ENCODE assay signal across 37 cellular contexts in genomic region chr11:116135897-116136296, GRCh38.
DNase-seq lines count a peak whose midpoint lies in the region; ATAC-seq, FAIRE-seq and TF ChIP-seq lines count a peak whose summit lies in the region.
"Had no signal": no experiment of that assay in that cellular context is flagged by ENCODE, and none has a peak within 500 bp of the region (broad histone marks: within the 10 kb centered on the region; RNA-seq: fewer than 3 reads in every experiment).

No MANE protein-coding gene starts in this region.

- intact Hi-C loops in left colon (cut with DNase I, micrococcal nuclease), result no loop called here
- intact Hi-C loops in mucosa of descending colon (cut with DNase I, micrococcal nuclease), result no loop called here

- H3K36me3 ChIP-seq in hepatocyte (replicated peaks; ENCODE audit: insufficient read depth, low read depth) (no peaks in the 10 kb centered on the region), mucosa of descending colon (ENCODE audit: low read depth) (no peaks in the 10 kb centered on the region)
- H3K36me3 ChIP-seq: BE2C; BLaER1; BLaER1 treated with 17β-estradiol and CSF1 and Interleukin-3, amounts not matched to agents 10 nM and 100 nM had no signal

- H2AFZ ChIP-seq in hepatocyte, result no peak overlapping the region

- no peak overlapping the region for H3K27ac ChIP-seq in hepatocyte
- H3K27ac ChIP-seq: 22Rv1; A549; BLaER1; BLaER1 treated with 17β-estradiol and CSF1 and Interleukin-3, amounts not matched to agents 10 nM and 100 nM; C4-2B had no signal

- no peak for TF ChIP-seq CTCF in hepatocyte (IDR thresholded peaks at IDR 0.05; ENCODE audit: poor library complexity)
- TF ChIP-seq CTCF in mucosa of descending colon (IDR thresholded peaks at IDR 0.05), result no peak
- no peak for TF ChIP-seq CTCF in HFFc6 (IDR thresholded peaks at IDR 0.05)

- no peak overlapping the region for H3K27ac Mint-ChIP-seq in HFFc6
- H3K27ac Mint-ChIP-seq: B cell; CD14-positive monocyte; CD4-positive, alpha-beta memory T cell; CD4-positive, alpha-beta T cell; CD4-positive, CD25-positive, alpha-beta regulatory T cell; CD8-positive, alpha-beta memory T cell; CD8-positive, alpha-beta T cell had no signal

- H3K4me1 Mint-ChIP-seq in HFFc6 (ENCODE audit: low read depth), result no peaks in the 10 kb centered on the region
- H3K4me1 Mint-ChIP-seq: B cell; CD14-positive monocyte; CD4-positive, alpha-beta memory T cell; CD4-positive, CD25-positive, alpha-beta regulatory T cell; CD8-positive, alpha-beta memory T cell had no signal

- peak; percentile 46 for FAIRE-seq in GM12892 (lab: Jason Lieb, UNC)
- FAIRE-seq: A204.1, A549, D721Med had no signal

- WGBS in hepatocyte (ENCODE audit: low lambda C conversion rate, missing lambda C conversion rate), result 70% methylated on average over 2 of the region's 2 CpGs

- DNase-seq in GM12892 (ENCODE audit: insufficient read length) (no peak), hepatocyte (ENCODE audit: low spot score) (peak; percentile 16), left colon (no peak), mucosa of descending colon (peak in 1 of 3 donors; percentile 13), dedifferentiated amniotic fluid mesenchymal stem cell (ENCODE audit: extremely low spot score) (no peak), HFFc6 (no peak), pons (ENCODE audit: low spot score) (no peak)
- DNase-seq in stimulated activated naive CD4-positive, alpha-beta T cell treated with Interleukin-2 at 50 U/mL for 16 hours (lab: John Stamatoyannopoulos, UW), result no peak
- DNase-seq: 8988T; ACHN; AML-193; BE2C; C1 segment of cervical spinal cord; Caco-2; Calu3; CD4-positive, alpha-beta memory T cell; CD4-positive, alpha-beta T cell; CD4-positive, CD25-positive, alpha-beta regulatory T cell; CD8-positive, alpha-beta memory T cell; CD8-positive, alpha-beta T cell; COR-L47; DMS 273 treated with DMSO at 0.1 percent for 48 hours; DMS153; DMS53; DMS79; DMS79 treated with DMSO at 0.1 percent for 48 hours; DND-41; EL had no signal

- no peak overlapping the region for H3K4me3 Mint-ChIP-seq in HFFc6
- H3K4me3 Mint-ChIP-seq: B cell; CD14-positive monocyte; CD4-positive, alpha-beta memory T cell; CD4-positive, alpha-beta T cell; CD4-positive, CD25-positive, alpha-beta regulatory T cell; CD8-positive, alpha-beta memory T cell; CD8-positive, alpha-beta T cell had no signal

- no peaks in the 10 kb centered on the region for H4K20me1 ChIP-seq in hepatocyte (ENCODE audit: insufficient read depth, poor library complexity, severe bottlenecking)
- H4K20me1 ChIP-seq: BLaER1; BLaER1 treated with 17β-estradiol and CSF1 and Interleukin-3, amounts not matched to agents 10 nM and 100 nM had no signal

- H3K27me3 ChIP-seq in hepatocyte, result no peaks in the 10 kb centered on the region
- H3K27me3 ChIP-seq: BE2C; BLaER1; BLaER1 treated with 17β-estradiol and CSF1 and Interleukin-3, amounts not matched to agents 10 nM and 100 nM had no signal

- H3K27me3 Mint-ChIP-seq in HFFc6 (ENCODE audit: insufficient read depth), result no peaks in the 10 kb centered on the region; the same call in 1 of the 2 replicates

- H3K4me3 ChIP-seq in hepatocyte (no peak overlapping the region), mucosa of descending colon (no peak overlapping the region)
- H3K4me3 ChIP-seq: A549; BLaER1; BLaER1 treated with 17β-estradiol and CSF1 and Interleukin-3, amounts not matched to agents 10 nM and 100 nM had no signal

- TF ChIP-seq POLR2A in GM12892 (IDR thresholded peaks at IDR 0.05; ENCODE audit: low read depth, low read length), result no peak

- H3K9me3 ChIP-seq in hepatocyte (ENCODE audit: low read depth) (no peaks in the 10 kb centered on the region), mucosa of descending colon (no peaks in the 10 kb centered on the region)
- H3K9me3 ChIP-seq: A549; BE2C; BLaER1; BLaER1 treated with 17β-estradiol and CSF1 and Interleukin-3, amounts not matched to agents 10 nM and 100 nM; Caco-2 had no signal

- H3K36me3 Mint-ChIP-seq in HFFc6 (ENCODE audit: low read depth), result no peaks in the 10 kb centered on the region
- H3K36me3 Mint-ChIP-seq: CD14-positive monocyte; CD4-positive, alpha-beta memory T cell; CD4-positive, CD25-positive, alpha-beta regulatory T cell; CD8-positive, alpha-beta memory T cell; CD8-positive, alpha-beta T cell had no signal

- peak; percentile 77 for ATAC-seq in left colon
- peak; percentile 72 for ATAC-seq in mucosa of descending colon
- ATAC-seq: A549; CD8-positive, alpha-beta T cell had no signal

- peaks cover 9% of the 10 kb centered on the region for H3K4me1 ChIP-seq in hepatocyte (ENCODE audit: insufficient read depth)
- H3K4me1 ChIP-seq in mucosa of descending colon (ENCODE audit: low read depth), result peaks cover 16% of the 10 kb centered on the region
- H3K4me1 ChIP-seq: A549, BE2C had no signal

- no peak overlapping the region for H3K4me2 ChIP-seq in hepatocyte
- H3K4me2 ChIP-seq: A549; BLaER1; BLaER1 treated with 17β-estradiol and CSF1 and Interleukin-3, amounts not matched to agents 10 nM and 100 nM had no signal

- H3K79me2 ChIP-seq in hepatocyte, result no peaks in the 10 kb centered on the region

- peaks cover 43% of the 10 kb centered on the region for H3K9me3 Mint-ChIP-seq in HFFc6
- H3K9me3 Mint-ChIP-seq: CD4-positive, alpha-beta T cell; CD8-positive, alpha-beta memory T cell; CD8-positive, alpha-beta T cell had no signal

- H3K9me2 ChIP-seq in hepatocyte (replicated peaks; ENCODE audit: insufficient read depth), result no peaks in the 10 kb centered on the region
